ENCODE assay signal across 9 cellular contexts in genomic region chr6:28658475-28659249, GRCh38.
DNase-seq lines count a peak whose midpoint lies in the region; ATAC-seq, FAIRE-seq and TF ChIP-seq lines count a peak whose summit lies in the region.
"Had no signal": no experiment of that assay in that cellular context is flagged by ENCODE, and none has a peak within 500 bp of the region (broad histone marks: within the 10 kb centered on the region; RNA-seq: fewer than 3 reads in every experiment).

No MANE protein-coding gene starts in this region.

- peaks cover 23% of the 10 kb centered on the region for H3K27me3 Mint-ChIP-seq in osteocyte (ENCODE audit: unreplicated experiment)

- H3K36me3 ChIP-seq in OCI-LY1 (ENCODE audit: insufficient read depth, low read length) (no peaks in the 10 kb centered on the region), H1 (ENCODE audit: control insufficient read depth in 2 of 4, insufficient read depth in 4 of 4, low read length in 3 of 4) (no peaks in the 10 kb centered on the region)

- H3K4me1 ChIP-seq in OCI-LY1 (ENCODE audit: insufficient read depth, low read length, severe bottlenecking) (peaks cover 20% of the 10 kb centered on the region), H1 (replicated peaks in 1 of 4; ENCODE audit: control insufficient read depth in 3 of 4, insufficient read depth in 4 of 4, low read length in 3 of 4) (no peaks in the 10 kb centered on the region)

- H3K14ac ChIP-seq in H1 (ENCODE audit: insufficient read length): no peak overlapping the region

- no peak overlapping the region for H2BK20ac ChIP-seq in H1 (ENCODE audit: low read length)

- ATAC-seq in GM19463 (IDR thresholded peaks at IDR 0.05; ENCODE audit: unreplicated experiment): no peak

- FAIRE-seq in H1 (lab: Jason Lieb, UNC): no peak

- H3K4me3 Mint-ChIP-seq in osteocyte (ENCODE audit: unreplicated experiment): peak overlapping the region; percentile 82

- WGBS in H1 (ENCODE audit: extremely low coverage in 1 of 2, insufficient coverage in 1 of 2, insufficient read length in 1 of 2, insufficient replicate concordance in 2 of 2, low coverage in 1 of 2, low lambda C conversion rate in 2 of 2, missing lambda C conversion rate in 1 of 2), 2 experiments: 4% methylated on average over 16 of the region's 16 CpGs; no CpG with 5 or more reads in 1 of the 2 experiments

- CTCF ChIA-PET in H1 (lab: Charles Lee; ENCODE audit: partially characterized antibody): interaction anchor here (0.6 to 1.2 kb wide), 2 partner anchors 22 to 322 kb away, joined by 3 to 4 read pairs; no protein-coding TSS in a partner anchor

- H4K20me1 ChIP-seq in OCI-LY1 (ENCODE audit: insufficient read depth, low read length) (no peaks in the 10 kb centered on the region), H1 (replicated peaks in 1 of 2; ENCODE audit: control insufficient read depth in 1 of 2, insufficient read depth in 2 of 2, low read length in 2 of 2) (no peaks in the 10 kb centered on the region)

- H3K9me2 ChIP-seq in OCI-LY1 (ENCODE audit: low read depth, low read length): no peaks in the 10 kb centered on the region

- H4K5ac ChIP-seq in H1 (ENCODE audit: insufficient read length, low read depth, low read length): no peak overlapping the region

- H3K23ac ChIP-seq in H1 (ENCODE audit: insufficient read length): no peak overlapping the region

- H3K9me3 Mint-ChIP-seq in osteocyte (ENCODE audit: unreplicated experiment): no peaks in the 10 kb centered on the region

- H2AK5ac ChIP-seq in H1 (ENCODE audit: low read depth, low read length): no peak overlapping the region

- no peak overlapping the region for H2BK120ac ChIP-seq in H1 (replicated peaks; ENCODE audit: low read depth, low read length)

- no peak overlapping the region for H2BK12ac ChIP-seq in H1 (ENCODE audit: low read depth, low read length)

- no peak overlapping the region for H2AFZ ChIP-seq in OCI-LY1 (ENCODE audit: low read length)
- H2AFZ ChIP-seq in H1 (ENCODE audit: low read length): peak overlapping the region; percentile 92

- TF ChIP-seq RAD21 in H1 (IDR thresholded peaks at IDR 0.05 in 1 of 2, conservative IDR thresholded peaks at IDR 0.05 in 1 of 2; ENCODE audit: low read depth in 2 of 2, low read length in 2 of 2): no peak

- H3K9me3 ChIP-seq in OCI-LY1 (ENCODE audit: low read length) (no peaks in the 10 kb centered on the region), H1 (ENCODE audit: insufficient read depth in 2 of 2, low read depth in 1 of 2, low read length in 1 of 2) (no peaks in the 10 kb centered on the region)

- TF ChIP-seq CTCF in OCI-LY1 (IDR thresholded peaks at IDR 0.05; ENCODE audit: low read length): no peak
- TF ChIP-seq CTCF in H1 (IDR thresholded peaks at IDR 0.05; ENCODE audit: control extremely low read depth in 1 of 3, insufficient read depth in 1 of 3, low read depth in 1 of 3, low read length in 3 of 3): no peak
- no peak for TF ChIP-seq CTCF in osteocyte (IDR thresholded peaks at IDR 0.05)

- TF ChIP-seq EP300 in H1 (IDR thresholded peaks at IDR 0.05; ENCODE audit: borderline replicate concordance in 1 of 2, low read depth in 2 of 2, low read length in 2 of 2): no peak

- no peak overlapping the region; the same call in 1 of the 2 replicates for H2BK5ac ChIP-seq in H1 (ENCODE audit: low read depth, low read length)

- POLR2A ChIA-PET in H1 (lab: Charles Lee; ENCODE audit: partially characterized antibody): interaction anchor here (0.7 kb wide), 1 partner anchor 25 kb away, joined by 3 read pairs; no protein-coding TSS in a partner anchor

- no peak overlapping the region for H4K8ac ChIP-seq in H1 (ENCODE audit: extremely low read depth, insufficient read depth, low read length)

- H3K4me2 ChIP-seq in OCI-LY1 (ENCODE audit: low read length) (peak overlapping the region; percentile 66), H1 (ENCODE audit: insufficient read depth in 1 of 2, low read depth in 2 of 2, low read length in 2 of 2) (peak overlapping the region; percentile 62 to 81)

- no peak overlapping the region for H3K56ac ChIP-seq in H1 (replicated peaks; ENCODE audit: insufficient read length, low read depth, low read length)

- H3K9ac ChIP-seq in OCI-LY1 (ENCODE audit: low read length) (no peak overlapping the region), H1 (replicated peaks in 1 of 4; ENCODE audit: extremely low read depth in 1 of 4, low read depth in 3 of 4, low read length in 3 of 4) (peak overlapping the region in 2 of 4 experiments; percentile 14 to 23; a peak in 3 of 7 replicates)

- H3K79me2 ChIP-seq in OCI-LY1 (ENCODE audit: insufficient read depth, low read length) (no peaks in the 10 kb centered on the region), H1 (ENCODE audit: control insufficient read depth in 1 of 2, insufficient read depth in 2 of 2, low read length in 2 of 2) (no peaks in the 10 kb centered on the region)

- DNase-seq in DMS 273 (lab: John Stamatoyannopoulos, UW; ENCODE audit: unreplicated experiment) (peak; percentile 59), DMS 273 treated with DMSO at 0.1 percent for 48 hours (lab: John Stamatoyannopoulos, UW) (no peak), H1 (ENCODE audit: low read depth in 1 of 2, low spot score in 2 of 2) (peak in 1 of 2 experiments; percentile 51), osteocyte (ENCODE audit: extremely low spot score, unreplicated experiment) (no peak), SIG-M5 (lab: John Stamatoyannopoulos, UW) (no peak)
- DNase-seq in NK-92 treated with Interleukin-12 subunit alpha and Interleukin-12 subunit beta, amount 100 ng/mL, for 24 hours (lab: John Stamatoyannopoulos, UW): no peak

- no peak overlapping the region for H3K4ac ChIP-seq in H1 (replicated peaks; ENCODE audit: insufficient read length, low read depth, low read length)

- H3K4me3 ChIP-seq in OCI-LY1 (ENCODE audit: low read depth, low read length, poor library complexity, severe bottlenecking) (peak overlapping the region; percentile 53), H1 (ENCODE audit: extremely low read depth in 1 of 4, insufficient read depth in 2 of 4, low read depth in 3 of 4, low read length in 4 of 4) (peak overlapping the region; percentile 70 to 97 (median 81))

- no peaks in the 10 kb centered on the region for H3K36me3 Mint-ChIP-seq in osteocyte (ENCODE audit: unreplicated experiment)

- H3K27ac ChIP-seq in OCI-LY1 (ENCODE audit: low read depth, low read length, poor library complexity, severe bottlenecking) (no peak overlapping the region), H1 (ENCODE audit: low read depth, low read length) (no peak overlapping the region)
- H3K27ac ChIP-seq: 22Rv1 had no signal

- peaks cover 21% of the 10 kb centered on the region for H3K4me1 Mint-ChIP-seq in osteocyte (ENCODE audit: unreplicated experiment)

- H3K18ac ChIP-seq in H1 (ENCODE audit: extremely low read depth, low read length): no peak overlapping the region

- no peaks in the 10 kb centered on the region for H3K79me1 ChIP-seq in H1 (ENCODE audit: low read depth, low read length)

- H3F3A ChIP-seq in OCI-LY1 (ENCODE audit: insufficient read depth, low read length): no peaks in the 10 kb centered on the region

- H3K27me3 ChIP-seq in OCI-LY1 (ENCODE audit: insufficient read depth, low read length) (no peaks in the 10 kb centered on the region), H1 (replicated peaks in 1 of 4; ENCODE audit: control insufficient read depth in 3 of 4, extremely low read depth in 1 of 4, insufficient read depth in 3 of 4, low read length in 3 of 4) (peaks cover 0 to 5% (median 2%) of the 10 kb centered on the region in 4 experiments; a peak in 4 of 7 replicates)

- TF ChIP-seq POLR2A in H1 (IDR thresholded peaks at IDR 0.05; ENCODE audit: control extremely low read depth in 1 of 2, low read depth in 2 of 2, low read length in 2 of 2): no peak

- peak overlapping the region; percentile 17 for H3K27ac Mint-ChIP-seq in osteocyte (ENCODE audit: unreplicated experiment)

- H3K23me2 ChIP-seq in H1 (ENCODE audit: low read depth, low read length): peaks cover 10% of the 10 kb centered on the region; the same call in 1 of the 2 replicates

- H4K91ac ChIP-seq in H1 (replicated peaks; ENCODE audit: insufficient read length, low read length): no peak overlapping the region

- no peak overlapping the region for H2BK15ac ChIP-seq in H1 (ENCODE audit: low read length)

TF ChIP-seq in H1, 55 proteins besides CTCF, POLR2A, EP300 and RAD21 (continues in another document):
- TF ChIP-seq ASH2L (IDR thresholded peaks at IDR 0.05; ENCODE audit: low read length) (peak; percentile 21), TCF12 (IDR thresholded peaks at IDR 0.05; ENCODE audit: low read depth, low read length) (no peak), SAP30 (IDR thresholded peaks at IDR 0.05; ENCODE audit: insufficient read depth, insufficient replicate concordance, low read length) (no peak), CTBP2 (IDR thresholded peaks at IDR 0.05; ENCODE audit: borderline replicate concordance, insufficient read depth, insufficient read length, low read length) (no peak), MAX (IDR thresholded peaks at IDR 0.05) (no peak), SRF (IDR thresholded peaks at IDR 0.05; ENCODE audit: low read depth, low read length) (no peak), SIN3A (conservative IDR thresholded peaks at IDR 0.05 in 1 of 2, IDR thresholded peaks at IDR 0.05 in 1 of 2; ENCODE audit: low read depth in 1 of 2, low read length in 2 of 2) (no peak), SIRT6 (IDR thresholded peaks at IDR 0.05; ENCODE audit: low read length) (no peak), NANOG (IDR thresholded peaks at IDR 0.05; ENCODE audit: insufficient read depth, low read depth, low read length, poor library complexity, severe bottlenecking) (no peak), HDAC2 (IDR thresholded peaks at IDR 0.05; ENCODE audit: borderline replicate concordance in 1 of 2, low read depth in 2 of 2, low read length in 2 of 2) (0 out of 4 replicates have a peak, but pooled peaks of 1 of the 2 experiments have one; percentile 10), FOSL1 (IDR thresholded peaks at IDR 0.05; ENCODE audit: insufficient read depth, low read depth, low read length) (no peak), KDM4A (IDR thresholded peaks at IDR 0.05; ENCODE audit: low read depth, low read length, severe bottlenecking) (peak; percentile 25), SP2 (IDR thresholded peaks at IDR 0.05; ENCODE audit: low read length) (no peak), CHD1 (IDR thresholded peaks at IDR 0.05; ENCODE audit: low read depth, low read length) (no peak)
